Comparison of ENCODE assay signal across 19 cellular contexts in genomic region chr5:158135682-158136176, GRCh38.
A peak's percentile ranks its signal among the peaks of the same experiment; 100 is the strongest.
DNase-seq lines count a peak whose midpoint lies in the region; ATAC-seq and TF ChIP-seq lines count a peak whose summit lies in the region.
"Had no signal": no experiment of that assay in that cellular context is flagged by ENCODE, and none has a peak within 500 bp of the region (broad histone marks: within the 10 kb centered on the region; RNA-seq: fewer than 3 reads in every experiment).

No MANE protein-coding gene starts in this region.

- CTCF ChIA-PET in T-cell (lab: Charles Lee): interaction anchor here in 1 of 2 donors (0.6 kb wide), 1 partner anchor 31 kb away, joined by 3 read pairs; no protein-coding TSS in a partner anchor

- H3K9ac ChIP-seq in mesenchymal stem cell (ENCODE audit: low read length): no peak overlapping the region

- H3K4me3 ChIP-seq in left ventricle myocardium inferior: no peak overlapping the region
- no peak overlapping the region for H3K4me3 ChIP-seq in tibial nerve
- H3K4me3 ChIP-seq in mesenchymal stem cell (ENCODE audit: insufficient read depth in 1 of 2, low read depth in 1 of 2, low read length in 2 of 2): no peak overlapping the region
- H3K4me3 ChIP-seq: coronary artery, hepatocyte, lower lobe of right lung, SJCRH30, upper lobe of left lung had no signal

- H3K14ac ChIP-seq in mesenchymal stem cell (ENCODE audit: low read length in 2 of 2): no peak overlapping the region

- no peak overlapping the region for H3K4me3 Mint-ChIP-seq in T-cell
- H3K4me3 Mint-ChIP-seq: activated CD4-positive, alpha-beta memory T cell treated with anti-CD3 and anti-CD28 coated beads for 36 hours; activated T-helper 17 cell treated with anti-CD3 and anti-CD28 coated beads, Interleukin-2, amount 50 U/mL, for 72 hours; nephron had no signal

- intact Hi-C loops in left ventricle myocardium inferior (cut with micrococcal nuclease): no loop called here

- H2AFZ ChIP-seq in mesenchymal stem cell (ENCODE audit: low read depth, low read length): no peak overlapping the region
- H2AFZ ChIP-seq: hepatocyte had no signal

- POLR2A ChIA-PET in T-cell (lab: Charles Lee): no interaction called here

- peak; percentile 53 to 69 for DNase-seq in NCI-H2081 (lab: John Stamatoyannopoulos, UW)
- no peak for DNase-seq in NCI-H2081 treated with DMSO at 0.1 percent for 48 hours (lab: John Stamatoyannopoulos, UW)
- peak; percentile 47 for DNase-seq in NCI-H524 treated with DMSO at 0.1 percent for 48 hours (lab: John Stamatoyannopoulos, UW)
- peak; percentile 16 for DNase-seq in left ventricle myocardium inferior
- peak; percentile 45 to 64 for DNase-seq in tibial nerve (ENCODE audit: low spot score in 2 of 2)
- no peak for DNase-seq in mesenchymal stem cell
- DNase-seq in NCI-H2196 (lab: John Stamatoyannopoulos, UW; ENCODE audit: unreplicated experiment): no peak
- DNase-seq in T-cell: no peak
- DNase-seq: activated CD4-positive, alpha-beta memory T cell treated with anti-CD3 and anti-CD28 coated beads for 36 hours; lower lobe of right lung; stimulated activated CD4-positive, alpha-beta T cell treated with anti-CD3 and anti-CD28 coated beads, Interleukin-4, amount 100 ng/mL, for 4 hours; upper lobe of left lung had no signal

- H3K36me3 Mint-ChIP-seq in T-cell: no peaks in the 10 kb centered on the region
- H3K36me3 Mint-ChIP-seq: activated CD4-positive, alpha-beta memory T cell treated with anti-CD3 and anti-CD28 coated beads for 36 hours had no signal

- H2BK120ac ChIP-seq in mesenchymal stem cell (ENCODE audit: low read depth, low read length): no peak overlapping the region

- H4K91ac ChIP-seq in mesenchymal stem cell (ENCODE audit: low read length): no peak overlapping the region

- WGBS in tibial nerve, 2 donors: 44 to 45% methylated on average over 3 to 4 of the region's 4 CpGs
- 61% methylated on average over 4 of the region's 4 CpGs for WGBS in mesenchymal stem cell

- no peak overlapping the region for H3K23ac ChIP-seq in mesenchymal stem cell (ENCODE audit: low read length in 2 of 2)

- no peak for TF ChIP-seq POLR2A in tibial nerve (IDR thresholded peaks at IDR 0.05)

- H2BK15ac ChIP-seq in mesenchymal stem cell (ENCODE audit: low read depth, poor library complexity, severe bottlenecking): no peak overlapping the region

- no peak overlapping the region for H3K4me2 ChIP-seq in mesenchymal stem cell (ENCODE audit: low read length, poor library complexity, severe bottlenecking)
- H3K4me2 ChIP-seq: hepatocyte had no signal

- TF ChIP-seq CTCF in left ventricle myocardium inferior (IDR thresholded peaks at IDR 0.05; ENCODE audit: borderline replicate concordance) (no peak), tibial nerve (IDR thresholded peaks at IDR 0.05) (no peak)

- H3K36me3 ChIP-seq in left ventricle myocardium inferior: no peaks in the 10 kb centered on the region
- H3K36me3 ChIP-seq in tibial nerve: no peaks in the 10 kb centered on the region
- no peaks in the 10 kb centered on the region for H3K36me3 ChIP-seq in mesenchymal stem cell (ENCODE audit: control insufficient read depth in 1 of 2, insufficient read depth in 2 of 2, low read depth in 1 of 2, low read length in 2 of 2)
- H3K36me3 ChIP-seq: lower lobe of right lung, SJCRH30, upper lobe of left lung had no signal

- no peak overlapping the region for H2AK5ac ChIP-seq in mesenchymal stem cell (ENCODE audit: low read length, severe bottlenecking)

- no peak overlapping the region for H2BK5ac ChIP-seq in mesenchymal stem cell (ENCODE audit: low read depth, low read length, poor library complexity, severe bottlenecking)

- no peak overlapping the region for H3K4ac ChIP-seq in mesenchymal stem cell (ENCODE audit: low read depth in 1 of 2, low read length in 2 of 2)

- peak in 1 of 2 donors; percentile 62 for TF ChIP-seq EP300 in tibial nerve (IDR thresholded peaks at IDR 0.05)

- ATAC-seq in T-cell (replicated peaks in 1 of 4): no peak
- ATAC-seq: activated T-helper 17 cell treated with anti-CD3 and anti-CD28 coated beads, Interleukin-2, amount 50 U/mL, for 72 hours; esophagus mucosa; HepG2; lower lobe of right lung had no signal

- H3K9me3 ChIP-seq in left ventricle myocardium inferior (replicated peaks) (no peaks in the 10 kb centered on the region), tibial nerve (no peaks in the 10 kb centered on the region), mesenchymal stem cell (ENCODE audit: control insufficient read depth, low read length) (no peaks in the 10 kb centered on the region)
- H3K9me3 ChIP-seq: lower lobe of right lung, SJCRH30, upper lobe of left lung had no signal

- no peaks in the 10 kb centered on the region for H3K79me1 ChIP-seq in mesenchymal stem cell (replicated peaks; ENCODE audit: low read length, poor library complexity, severe bottlenecking)

- H3K27me3 ChIP-seq in left ventricle myocardium inferior (ENCODE audit: low read depth) (no peaks in the 10 kb centered on the region), tibial nerve (no peaks in the 10 kb centered on the region), mesenchymal stem cell (ENCODE audit: control insufficient read depth in 1 of 2, insufficient read depth in 1 of 2, low read length in 2 of 2) (no peaks in the 10 kb centered on the region)
- H3K27me3 ChIP-seq: SJCRH30, upper lobe of left lung had no signal

- H3K27ac ChIP-seq in left ventricle myocardium inferior (replicated peaks): no peak overlapping the region
- H3K27ac ChIP-seq in tibial nerve: no peak overlapping the region
- H3K27ac ChIP-seq in mesenchymal stem cell (ENCODE audit: low read length, poor library complexity, severe bottlenecking): no peak overlapping the region
- H3K27ac ChIP-seq: hepatocyte, lower lobe of right lung, SJCRH30, upper lobe of left lung had no signal

- H3K4me1 Mint-ChIP-seq in T-cell: no peaks in the 10 kb centered on the region
- H3K4me1 Mint-ChIP-seq: activated T-helper 17 cell treated with anti-CD3 and anti-CD28 coated beads, Interleukin-2, amount 50 U/mL, for 72 hours had no signal

- no peak overlapping the region for H4K8ac ChIP-seq in mesenchymal stem cell (ENCODE audit: low read length)

- peaks cover 0 to 5% of the 10 kb centered on the region in 2 donors for H3K27me3 Mint-ChIP-seq in T-cell

- H3K9me3 Mint-ChIP-seq in T-cell: no peaks in the 10 kb centered on the region
- H3K9me3 Mint-ChIP-seq: activated CD4-positive, alpha-beta memory T cell treated with anti-CD3 and anti-CD28 coated beads for 36 hours had no signal

- H2BK12ac ChIP-seq in mesenchymal stem cell (ENCODE audit: low read length in 2 of 2): no peak overlapping the region

- no peak overlapping the region for H3K27ac Mint-ChIP-seq in T-cell
- H3K27ac Mint-ChIP-seq: activated CD4-positive, alpha-beta memory T cell treated with anti-CD3 and anti-CD28 coated beads for 36 hours; activated T-helper 17 cell treated with anti-CD3 and anti-CD28 coated beads, Interleukin-2, amount 50 U/mL, for 72 hours; nephron had no signal

- no peaks in the 10 kb centered on the region for H3K4me1 ChIP-seq in left ventricle myocardium inferior
- no peaks in the 10 kb centered on the region for H3K4me1 ChIP-seq in tibial nerve
- H3K4me1 ChIP-seq in mesenchymal stem cell (ENCODE audit: control insufficient read depth, insufficient read depth, low read depth, low read length): no peaks in the 10 kb centered on the region
- H3K4me1 ChIP-seq: lower lobe of right lung, upper lobe of left lung had no signal

- no peak overlapping the region for H3K18ac ChIP-seq in mesenchymal stem cell (ENCODE audit: low read depth in 1 of 2, low read length in 2 of 2)

Comparison
In these comparisons a context has a peak if more than half of its experiments do, and no peak if none do; other contexts are left out.
1. DNase-seq: peak in NCI-H2081 (2 of 2), NCI-H524 treated with DMSO at 0.1 percent for 48 hours (single experiment), left ventricle myocardium inferior (single experiment) and tibial nerve (2 of 2); none in NCI-H2081 treated with DMSO at 0.1 percent for 48 hours (single experiment), mesenchymal stem cell (single experiment), NCI-H2196 (single experiment) and T-cell (0 of 34).